ENCODE assay signal across 19 cellular contexts in genomic region chr10:124643281-124644009, GRCh38.
DNase-seq lines count a peak whose midpoint lies in the region; ATAC-seq and TF ChIP-seq lines count a peak whose summit lies in the region.
"Had no signal": no experiment of that assay in that cellular context is flagged by ENCODE, and none has a peak within 500 bp of the region (broad histone marks: within the 10 kb centered on the region; RNA-seq: fewer than 3 reads in every experiment).

No MANE protein-coding gene starts in this region.

- peak overlapping the region; percentile 36 to 78 (median 72) for H3K4me3 Mint-ChIP-seq in brain
- no peak overlapping the region for H3K4me3 Mint-ChIP-seq in naive thymus-derived CD4-positive, alpha-beta T cell
- H3K4me3 Mint-ChIP-seq: activated CD8-positive, alpha-beta T cell treated with anti-CD3 and anti-CD28 coated beads for 36 hours; activated T-helper 1 cell treated with anti-CD3 and anti-CD28 coated beads, Interleukin-12 subunit alpha, Interleukin-12 subunit beta, Interleukin-2, Interleukin-4 antibody, amounts not matched to agents 30 ng/mL and 10 ng/mL and 1 ng/mL, durations not matched to agents 14 hours and 24 hours and 36 hours had no signal

- POLR2A ChIA-PET in naive thymus-derived CD4-positive, alpha-beta T cell (lab: Charles Lee): interaction anchor here (0.8 to 3.3 kb wide), 4 partner anchors 30 to 97 kb away, joined by 3 to 12 read pairs (median 5); no protein-coding TSS in a partner anchor

- H3K36me3 Mint-ChIP-seq in brain: peaks cover under 1% of the 10 kb centered on the region
- peaks cover 0 to 17% (median 5%) of the 10 kb centered on the region in 5 donors for H3K36me3 Mint-ChIP-seq in naive thymus-derived CD4-positive, alpha-beta T cell

- no peak for TF ChIP-seq CTCF in brain (conservative IDR thresholded peaks at IDR 0.05)
- TF ChIP-seq CTCF in esophagus squamous epithelium (IDR thresholded peaks at IDR 0.05): no peak

- peak overlapping the region in 8 of 11 experiments; percentile 85 to 92 (median 90); a peak in 12 of 22 replicates for H3K27ac ChIP-seq in BLaER1 treated with 17β-estradiol and CSF1 and Interleukin-3, amounts not matched to agents 10 nM and 100 nM
- H3K27ac ChIP-seq in KOPT-K1 (ENCODE audit: low read depth, low read length, poor library complexity, severe bottlenecking) (peak overlapping the region; percentile 97), esophagus squamous epithelium (peak overlapping the region in 1 of 4 donors; percentile 12)
- H3K27ac ChIP-seq in naive thymus-derived CD4-positive, alpha-beta T cell (ENCODE audit: low read depth, low read length): no peak overlapping the region
- H3K27ac ChIP-seq: epithelial cell of prostate, vagina had no signal

- no peak for ATAC-seq in naive thymus-derived CD4-positive, alpha-beta T cell
- ATAC-seq in HG03457 (IDR thresholded peaks at IDR 0.05; ENCODE audit: unreplicated experiment): no peak
- ATAC-seq: activated CD8-positive, alpha-beta T cell treated with anti-CD3 and anti-CD28 coated beads for 36 hours; gastroesophageal sphincter; SK-N-SH treated with all-trans-retinoic acid at 6 μM for 48 hours had no signal

- peak overlapping the region; percentile 57 to 98 (median 88) for H3K27ac Mint-ChIP-seq in brain
- H3K27ac Mint-ChIP-seq in naive thymus-derived CD4-positive, alpha-beta T cell: peak overlapping the region in 5 of 9 donors; percentile 23 to 97 (median 79)
- H3K27ac Mint-ChIP-seq: activated T-helper 1 cell treated with anti-CD3 and anti-CD28 coated beads, Interleukin-12 subunit alpha, Interleukin-12 subunit beta, Interleukin-2, Interleukin-4 antibody, amounts not matched to agents 30 ng/mL and 10 ng/mL and 1 ng/mL, durations not matched to agents 14 hours and 24 hours and 36 hours had no signal

- peaks cover 0 to 97% (median 7%) of the 10 kb centered on the region in 11 experiments; a peak in 10 of 22 replicates for H4K20me1 ChIP-seq in BLaER1 treated with 17β-estradiol and CSF1 and Interleukin-3, amounts not matched to agents 10 nM and 100 nM

- no peaks in the 10 kb centered on the region for H3K27me3 ChIP-seq in BLaER1 treated with 17β-estradiol and CSF1 and Interleukin-3, amounts not matched to agents 10 nM and 100 nM
- H3K27me3 ChIP-seq in naive thymus-derived CD4-positive, alpha-beta T cell (ENCODE audit: control insufficient read depth in 2 of 2, insufficient read depth in 2 of 2, low read length in 2 of 2): no peaks in the 10 kb centered on the region
- no peaks in the 10 kb centered on the region for H3K27me3 ChIP-seq in esophagus squamous epithelium
- H3K27me3 ChIP-seq: gastroesophageal sphincter, stomach, vagina had no signal

- no peak overlapping the region for H3K4me3 ChIP-seq in BLaER1 treated with 17β-estradiol and CSF1 and Interleukin-3, amounts not matched to agents 10 nM and 100 nM
- H3K4me3 ChIP-seq in naive thymus-derived CD4-positive, alpha-beta T cell (ENCODE audit: low read length): no peak overlapping the region
- H3K4me3 ChIP-seq in esophagus squamous epithelium: no peak overlapping the region
- H3K4me3 ChIP-seq: gastroesophageal sphincter, stomach, vagina had no signal

- 92 to 95% methylated on average over 14 to 24 of the region's 30 CpGs for WGBS in esophagus squamous epithelium, 2 donors

- peak overlapping the region in 10 of 11 experiments; percentile 5 to 80 (median 75); a peak in 11 of 22 replicates for H3K9ac ChIP-seq in BLaER1 treated with 17β-estradiol and CSF1 and Interleukin-3, amounts not matched to agents 10 nM and 100 nM

- peak overlapping the region; percentile 93 to 100 (median 96) for H3K4me2 ChIP-seq in BLaER1 treated with 17β-estradiol and CSF1 and Interleukin-3, amounts not matched to agents 10 nM and 100 nM

- H3K4me1 ChIP-seq in BLaER1 treated with 17β-estradiol and CSF1 and Interleukin-3, amounts not matched to agents 10 nM and 100 nM: peaks cover 99 to 100% (median 100%) of the 10 kb centered on the region in 10 experiments
- peaks cover 60 to 71% of the 10 kb centered on the region in 2 donors for H3K4me1 ChIP-seq in naive thymus-derived CD4-positive, alpha-beta T cell (ENCODE audit: control insufficient read depth in 2 of 2, insufficient read depth in 2 of 2, low read length in 2 of 2)
- H3K4me1 ChIP-seq in esophagus squamous epithelium: peaks cover 67 to 100% (median 90%) of the 10 kb centered on the region in 3 donors

- H3K4me1 Mint-ChIP-seq in brain: peaks cover 90% of the 10 kb centered on the region
- peaks cover 43 to 93% (median 83%) of the 10 kb centered on the region in 7 donors for H3K4me1 Mint-ChIP-seq in naive thymus-derived CD4-positive, alpha-beta T cell

- TF ChIP-seq POLR2A in esophagus squamous epithelium (IDR thresholded peaks at IDR 0.05): no peak

- H3K27me3 Mint-ChIP-seq in brain: peaks cover 2% of the 10 kb centered on the region
- no peaks in the 10 kb centered on the region for H3K27me3 Mint-ChIP-seq in naive thymus-derived CD4-positive, alpha-beta T cell
- H3K27me3 Mint-ChIP-seq: activated CD8-positive, alpha-beta T cell treated with anti-CD3 and anti-CD28 coated beads for 36 hours had no signal

- peaks cover 0 to 9% (median 0%) of the 10 kb centered on the region in 11 experiments; a peak in 2 of 22 replicates for H3K36me3 ChIP-seq in BLaER1 treated with 17β-estradiol and CSF1 and Interleukin-3, amounts not matched to agents 10 nM and 100 nM
- H3K36me3 ChIP-seq in KOPT-K1 (ENCODE audit: insufficient read depth, low read length): no peaks in the 10 kb centered on the region
- no peaks in the 10 kb centered on the region for H3K36me3 ChIP-seq in naive thymus-derived CD4-positive, alpha-beta T cell (ENCODE audit: control insufficient read depth in 2 of 3, insufficient read depth in 3 of 3, low read length in 3 of 3)
- H3K36me3 ChIP-seq in esophagus squamous epithelium: peaks cover 0 to 11% (median 0%) of the 10 kb centered on the region in 3 donors
- H3K36me3 ChIP-seq: gastroesophageal sphincter, vagina had no signal

- DNase-seq in naive thymus-derived CD4-positive, alpha-beta T cell: no peak
- no peak for DNase-seq in G401 (ENCODE audit: low spot score)
- no peak for DNase-seq in activated CD4-positive, CD25-positive, alpha-beta regulatory T cell (lab: John Stamatoyannopoulos, UW)
- no peak for DNase-seq in esophagus squamous epithelium (lab: John Stamatoyannopoulos, UW)
- DNase-seq: activated CD8-positive, alpha-beta T cell treated with anti-CD3 and anti-CD28 coated beads for 36 hours; KBM-7; mesendoderm; NCI-H1105 treated with DMSO at 0.1 percent for 48 hours; NCI-H446 treated with DMSO at 0.1 percent for 48 hours; stomach had no signal

- intact Hi-C loops in naive thymus-derived CD4-positive, alpha-beta T cell (cut with micrococcal nuclease): loop anchor here in 1 of 2 donors (10.0 kb wide), 2 partner anchors 161 to 229 kb away; partner anchors contain the start of genes ABRAXAS2 and OAT
- intact Hi-C loops in esophagus squamous epithelium (cut with DNase I): no loop called here

- in situ Hi-C loops in G401 (cut with HindIII; ENCODE audit: low sequenced_read_pairs): no loop called here

- no peaks in the 10 kb centered on the region for H3K9me3 ChIP-seq in BLaER1 treated with 17β-estradiol and CSF1 and Interleukin-3, amounts not matched to agents 10 nM and 100 nM (replicated peaks in 1 of 11)
- H3K9me3 ChIP-seq in KOPT-K1 (ENCODE audit: insufficient read depth, low read length, poor library complexity, severe bottlenecking) (no peaks in the 10 kb centered on the region), esophagus squamous epithelium (no peaks in the 10 kb centered on the region)
- H3K9me3 ChIP-seq in naive thymus-derived CD4-positive, alpha-beta T cell (ENCODE audit: control insufficient read depth in 2 of 3, low read length in 3 of 3): no peaks in the 10 kb centered on the region
- H3K9me3 ChIP-seq: gastroesophageal sphincter, stomach, vagina had no signal

- H3K9me3 Mint-ChIP-seq in brain: no peaks in the 10 kb centered on the region
- no peaks in the 10 kb centered on the region for H3K9me3 Mint-ChIP-seq in naive thymus-derived CD4-positive, alpha-beta T cell
- H3K9me3 Mint-ChIP-seq: activated CD8-positive, alpha-beta T cell treated with anti-CD3 and anti-CD28 coated beads for 36 hours; activated T-helper 1 cell treated with anti-CD3 and anti-CD28 coated beads, Interleukin-12 subunit alpha, Interleukin-12 subunit beta, Interleukin-2, Interleukin-4 antibody, amounts not matched to agents 30 ng/mL and 10 ng/mL and 1 ng/mL, durations not matched to agents 14 hours and 24 hours and 36 hours had no signal

- CTCF ChIA-PET in naive thymus-derived CD4-positive, alpha-beta T cell (lab: Charles Lee): interaction anchor here (1.1 to 9.6 kb wide), 3 partner anchors 45 to 98 kb away, joined by 3 to 131 read pairs (median 5); no protein-coding TSS in a partner anchor

Comparison
In these comparisons a context has a peak if more than half of its experiments do, and no peak if none do; other contexts are left out.
1. H3K4me3 Mint-ChIP-seq: peak in brain (5 of 5); none in naive thymus-derived CD4-positive, alpha-beta T cell (0 of 10).